In genomic region chr13:79803939-79804487, GRCh38 we compare ENCODE assay signal across 17 cellular contexts.
DNase-seq lines count a peak whose midpoint lies in the region; ATAC-seq and TF ChIP-seq lines count a peak whose summit lies in the region.
"Had no signal": no experiment of that assay in that cellular context is flagged by ENCODE, and none has a peak within 500 bp of the region (broad histone marks: within the 10 kb centered on the region; RNA-seq: fewer than 3 reads in every experiment).

No MANE protein-coding gene starts in this region.

- CTCF ChIA-PET in Panc1 (lab: Charles Lee), result no interaction called here

- DNase-seq in Panc1 (ENCODE audit: low read depth, low spot score) (no peak), AML-193 (lab: John Stamatoyannopoulos, UW) (no peak)
- no peak for DNase-seq in stimulated activated CD4-positive, alpha-beta T cell treated with anti-CD3 and anti-CD28 coated beads, Interleukin-4, amount 100 ng/mL, for 4 hours
- DNase-seq: activated CD4-positive, CD25-positive, alpha-beta regulatory T cell treated with anti-CD3 and anti-CD28 coated beads, Interleukin-2, amount 50 U/mL, for 72 hours; activated naive CD4-positive, alpha-beta T cell treated with Interleukin-2 at 50 U/mL for 16 hours; BE2C; colonic mucosa; NCI-H82; sigmoid colon; stimulated activated CD4-positive, alpha-beta T cell treated with anti-CD3 and anti-CD28 coated beads, Interleukin-4, amount 100 ng/mL, for 1 hour; T-helper 2 cell had no signal

- intact Hi-C loops in Panc1 (cut with micrococcal nuclease; ENCODE audit: unreplicated experiment), result no loop called here

- POLR2A ChIA-PET in Panc1 (lab: Charles Lee), result no interaction called here

- H3K27me3 ChIP-seq in Panc1 (ENCODE audit: control insufficient read depth, insufficient read depth, low read length) (no peaks in the 10 kb centered on the region), neutrophil (no peaks in the 10 kb centered on the region)
- H3K27me3 ChIP-seq: BE2C, colonic mucosa, sigmoid colon had no signal

- no TSS peak for BruUV-seq in Panc1 (replicated peaks; lab: Mats Ljungman, UMichigan)

- H3K36me3 ChIP-seq in Panc1 (ENCODE audit: control insufficient read depth, insufficient read depth, low read length) (no peaks in the 10 kb centered on the region), neutrophil (no peaks in the 10 kb centered on the region)
- H3K36me3 ChIP-seq: BE2C, colonic mucosa, sigmoid colon, thoracic aorta had no signal

- in situ Hi-C loops in Panc1 (cut with HindIII; ENCODE audit: low pct_unique_long_range_greater_than_20kb, low sequenced_read_pairs), result no loop called here

- no peaks in the 10 kb centered on the region for H3K9me3 ChIP-seq in Panc1 (ENCODE audit: control insufficient read depth, insufficient read depth, low read depth, low read length)
- no peaks in the 10 kb centered on the region for H3K9me3 ChIP-seq in neutrophil
- H3K9me3 ChIP-seq: BE2C, colonic mucosa, sigmoid colon, thoracic aorta had no signal

- H3K4me1 ChIP-seq in Panc1 (ENCODE audit: control insufficient read depth, insufficient read depth, low read length) (peaks cover 4% of the 10 kb centered on the region; the same call in 1 of the 2 replicates), neutrophil (ENCODE audit: control insufficient read depth in 1 of 2, insufficient read depth in 1 of 2, low read depth in 1 of 2, low read length in 1 of 2) (peaks cover 22 to 25% of the 10 kb centered on the region in 2 experiments)
- H3K4me1 ChIP-seq: colonic mucosa, sigmoid colon had no signal

- no peak for TF ChIP-seq CTCF in Panc1 (IDR thresholded peaks at IDR 0.05)
- TF ChIP-seq CTCF in neutrophil (IDR thresholded peaks at IDR 0.05), result no peak

- H3K4me3 ChIP-seq in Panc1 (ENCODE audit: low read depth in 2 of 2, low read length in 2 of 2) (no peak overlapping the region), neutrophil (ENCODE audit: low read depth in 1 of 2, low read length in 1 of 2) (peak overlapping the region in 1 of 2 experiments; percentile 5)
- H3K4me3 ChIP-seq: colonic mucosa, GM23338, sigmoid colon, thoracic aorta had no signal

- ATAC-seq in GM18520 (IDR thresholded peaks at IDR 0.05; ENCODE audit: unreplicated experiment), result peak; percentile 78
- ATAC-seq in GM21717 (IDR thresholded peaks at IDR 0.05; ENCODE audit: unreplicated experiment), result peak; percentile 44
- peak; percentile 56; the same call in 1 of the 2 replicates for ATAC-seq in Panc1
- ATAC-seq in HG03039 (IDR thresholded peaks at IDR 0.05; ENCODE audit: unreplicated experiment), result no peak
- ATAC-seq: GM23338 had no signal

- H3K27ac ChIP-seq in Panc1 (ENCODE audit: low read length) (peak overlapping the region; percentile 41; the same call in 1 of the 2 replicates), neutrophil (peak overlapping the region; percentile 46)
- H3K27ac ChIP-seq: colonic mucosa, sigmoid colon, thoracic aorta had no signal
